Comparison of ENCODE assay signal across 10 cellular contexts in the genomic region with DNA sequence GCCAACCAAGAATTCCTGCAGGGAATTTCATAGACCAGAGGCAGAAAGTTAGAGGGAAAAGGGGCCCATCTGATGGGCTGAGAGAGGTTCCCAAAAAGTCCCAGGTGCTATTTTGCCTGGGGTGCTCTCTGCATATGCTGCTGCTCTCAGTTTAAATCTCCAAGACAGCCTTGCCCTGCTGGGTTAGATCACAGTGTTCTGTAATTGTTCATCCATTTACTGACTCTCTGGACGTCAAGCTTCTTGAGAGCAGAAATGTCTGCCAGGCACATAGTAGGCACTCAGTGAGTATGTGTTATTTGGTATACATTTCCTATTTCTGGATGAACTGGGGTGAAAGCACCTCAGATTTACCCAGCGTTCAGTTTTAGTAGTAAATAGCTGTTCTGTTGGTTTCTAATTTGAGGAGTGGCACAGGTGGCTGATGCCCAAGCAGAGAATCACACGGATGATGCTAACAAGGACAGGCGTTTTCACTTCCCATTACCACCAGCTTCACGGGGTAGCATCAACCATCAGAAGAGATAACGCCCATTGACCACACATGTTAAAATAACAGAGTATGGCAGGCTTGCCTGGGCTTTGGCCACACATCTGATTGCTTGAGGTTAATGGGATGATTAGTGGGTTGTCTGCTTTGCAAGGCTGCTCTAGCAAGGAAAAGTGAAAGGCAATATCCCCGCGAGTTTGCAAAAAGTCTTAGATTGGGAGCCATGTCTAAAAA.
DNase-seq lines count a peak whose midpoint lies in the region; ATAC-seq lines count a peak whose summit lies in the region.
"Had no signal": no experiment of that assay in that cellular context is flagged by ENCODE, and none has a peak within 500 bp of the region (broad histone marks: within the 10 kb centered on the region; RNA-seq: fewer than 3 reads in every experiment).

No MANE protein-coding gene starts in this region.

- DNase-seq in superior temporal gyrus (ENCODE audit: extremely low spot score) = no peak
- DNase-seq in NCI-H82 treated with DMSO at 0.1 percent for 48 hours (lab: John Stamatoyannopoulos, UW; ENCODE audit: unreplicated experiment) = no peak
- DNase-seq: activated CD8-positive, alpha-beta T cell treated with anti-CD3 and anti-CD28 coated beads for 36 hours; effector CD4-positive, alpha-beta T cell had no signal

- H3K9ac ChIP-seq in endocrine pancreas (ENCODE audit: control insufficient read depth, insufficient read depth, low read length) (no peak overlapping the region), skeletal muscle tissue (ENCODE audit: low read depth in 1 of 3, low read length in 3 of 3) (peak overlapping the region in 2 of 3 donors; percentile 0 to 24)

- H3K9me3 ChIP-seq in endocrine pancreas (ENCODE audit: control insufficient read depth, low read length) (no peaks in the 10 kb centered on the region), skeletal muscle tissue (ENCODE audit: control insufficient read depth in 3 of 3, low read length in 3 of 3) (no peaks in the 10 kb centered on the region)

- peak; percentile 94 for ATAC-seq in GM18867 (IDR thresholded peaks at IDR 0.05; ENCODE audit: unreplicated experiment)
- ATAC-seq in HG03432 (IDR thresholded peaks at IDR 0.05; ENCODE audit: unreplicated experiment) = peak; percentile 47
- no peak for ATAC-seq in HG03442 (IDR thresholded peaks at IDR 0.05; ENCODE audit: unreplicated experiment)
- ATAC-seq: activated CD8-positive, alpha-beta T cell treated with anti-CD3 and anti-CD28 coated beads for 36 hours had no signal

- peak overlapping the region; percentile 70 for H3K27ac ChIP-seq in skeletal muscle tissue (ENCODE audit: low read depth, low read length)
- H3K27ac ChIP-seq: skin epidermis had no signal

- H3K36me3 ChIP-seq in endocrine pancreas (ENCODE audit: control insufficient read depth, insufficient read depth, low read length) = no peaks in the 10 kb centered on the region
- no peaks in the 10 kb centered on the region for H3K36me3 ChIP-seq in skeletal muscle tissue (ENCODE audit: control insufficient read depth in 3 of 3, insufficient read depth in 3 of 3, low read length in 3 of 3)

- H3K4me1 ChIP-seq in endocrine pancreas (ENCODE audit: control insufficient read depth, insufficient read depth, low read length) (peaks cover 6% of the 10 kb centered on the region), skeletal muscle tissue (ENCODE audit: control insufficient read depth in 3 of 3, insufficient read depth in 3 of 3, low read length in 3 of 3) (peaks cover 22 to 38% (median 35%) of the 10 kb centered on the region in 3 donors)

- H3K27me3 ChIP-seq in endocrine pancreas (ENCODE audit: control insufficient read depth, insufficient read depth, low read length) = no peaks in the 10 kb centered on the region
- H3K27me3 ChIP-seq in skeletal muscle tissue (ENCODE audit: control insufficient read depth in 3 of 3, insufficient read depth in 3 of 3, low read length in 3 of 3) = no peaks in the 10 kb centered on the region

- H3K4me3 ChIP-seq in endocrine pancreas (ENCODE audit: control insufficient read depth, insufficient read depth, low read length) (peak overlapping the region; percentile 30), skeletal muscle tissue (ENCODE audit: low read length in 3 of 3) (peak overlapping the region in 2 of 3 donors; percentile 28 to 32)
- H3K4me3 ChIP-seq: skin epidermis had no signal
